ENCODE assay signal across 8 cellular contexts in genomic region chr6:106084973-106085686, GRCh38. TPM values are rescaled to one million over a fixed set of nuclear protein-coding genes. Genes with fewer than 3 reads are reported as not detected.
DNase-seq lines count a peak whose midpoint lies in the region; ATAC-seq and TF ChIP-seq lines count a peak whose summit lies in the region.

No MANE protein-coding gene starts in this region.

- peak overlapping the region; percentile 97 for H3K27ac ChIP-seq in OCI-LY3 (ENCODE audit: low read length)
- no peak overlapping the region for H3K27ac ChIP-seq in trophoblast cell (ENCODE audit: low read depth, low read length)

- peak overlapping the region; percentile 94 for H3K4me3 Mint-ChIP-seq in endothelial cell (ENCODE audit: unreplicated experiment)

- H3K9ac ChIP-seq in OCI-LY3 (ENCODE audit: low read length) (peak overlapping the region; percentile 91), trophoblast cell (ENCODE audit: low read length) (no peak overlapping the region)

- H3K18ac ChIP-seq in trophoblast cell (ENCODE audit: low read length): no peak overlapping the region

- no peak overlapping the region for H2BK12ac ChIP-seq in trophoblast cell (ENCODE audit: low read length)

- H2BK5ac ChIP-seq in trophoblast cell (ENCODE audit: low read depth, low read length, poor library complexity): no peak overlapping the region

- H3K36me3 ChIP-seq in OCI-LY3 (replicated peaks; ENCODE audit: low read depth, low read length) (peaks cover 22% of the 10 kb centered on the region), trophoblast cell (ENCODE audit: control insufficient read depth in 1 of 2, insufficient read depth in 2 of 2, low read length in 2 of 2) (no peaks in the 10 kb centered on the region)

- H4K8ac ChIP-seq in trophoblast cell (ENCODE audit: low read depth, low read length): no peak overlapping the region

- H3K27me3 ChIP-seq in OCI-LY3 (ENCODE audit: low read depth, low read length): no peaks in the 10 kb centered on the region
- H3K27me3 ChIP-seq in trophoblast cell (ENCODE audit: insufficient read depth, low read length): no peaks in the 10 kb centered on the region

- H3K4me1 ChIP-seq in OCI-LY3 (ENCODE audit: low read length) (peaks cover 45% of the 10 kb centered on the region), trophoblast cell (ENCODE audit: control insufficient read depth in 1 of 2, insufficient read depth in 2 of 2, low read length in 2 of 2) (peaks cover 4 to 10% of the 10 kb centered on the region in 2 experiments)

- in situ Hi-C loops in G401 (cut with HindIII; ENCODE audit: low sequenced_read_pairs): no loop called here

- no peaks in the 10 kb centered on the region for H4K20me1 ChIP-seq in OCI-LY3 (ENCODE audit: insufficient read depth, low read length)

- H4K91ac ChIP-seq in trophoblast cell (ENCODE audit: low read depth, low read length): no peak overlapping the region

- WGBS in trophoblast cell (ENCODE audit: extremely low coverage, insufficient coverage, insufficient read length): no CpG with 5 or more reads among the region's 7 CpGs

- no peak overlapping the region for H2AK5ac ChIP-seq in trophoblast cell (ENCODE audit: low read length)

- H3K27ac Mint-ChIP-seq in endothelial cell (ENCODE audit: unreplicated experiment): peak overlapping the region; percentile 97

- peaks cover 41% of the 10 kb centered on the region for H3K79me2 ChIP-seq in OCI-LY3 (ENCODE audit: low read length)
- H3K79me2 ChIP-seq in trophoblast cell (ENCODE audit: control insufficient read depth, insufficient read depth, low read length, poor library complexity): no peaks in the 10 kb centered on the region

- no peak for TF ChIP-seq CTCF in OCI-LY3 (IDR thresholded peaks at IDR 0.05; ENCODE audit: low read depth, low read length)
- peak; percentile 7 for TF ChIP-seq CTCF in endothelial cell (IDR thresholded peaks at IDR 0.05; ENCODE audit: unreplicated experiment)

- peaks cover 69% of the 10 kb centered on the region for H3K4me1 Mint-ChIP-seq in endothelial cell (ENCODE audit: unreplicated experiment)

- no peak overlapping the region for H2BK120ac ChIP-seq in trophoblast cell (ENCODE audit: insufficient read depth, low read length, poor library complexity)

- no peak overlapping the region for H4K12ac ChIP-seq in trophoblast cell (ENCODE audit: low read depth, low read length)

- H3K4ac ChIP-seq in trophoblast cell (ENCODE audit: low read depth, low read length): no peak overlapping the region

- H2AFZ ChIP-seq in OCI-LY3 (ENCODE audit: low read depth, low read length): no peak overlapping the region; the same call in 1 of the 2 replicates
- H2AFZ ChIP-seq in trophoblast cell (ENCODE audit: insufficient read depth, low read length, poor library complexity): no peak overlapping the region

- no peak overlapping the region for H3K23ac ChIP-seq in trophoblast cell (ENCODE audit: low read length)

- H3K4me3 ChIP-seq in OCI-LY3 (ENCODE audit: low read length) (peak overlapping the region; percentile 90), trophoblast cell (ENCODE audit: low read depth, low read length) (no peak overlapping the region)

- H3K4me2 ChIP-seq in OCI-LY3 (ENCODE audit: low read length): peak overlapping the region; percentile 84
- peak overlapping the region; percentile 68 for H3K4me2 ChIP-seq in trophoblast cell (ENCODE audit: low read length)

- H3K9me3 ChIP-seq in OCI-LY3 (ENCODE audit: insufficient read depth, low read length) (no peaks in the 10 kb centered on the region), trophoblast cell (ENCODE audit: insufficient read depth, low read depth, low read length) (no peaks in the 10 kb centered on the region)

- H3K79me1 ChIP-seq in trophoblast cell (ENCODE audit: low read length): peaks cover 2% of the 10 kb centered on the region

- no peaks in the 10 kb centered on the region for H3K27me3 Mint-ChIP-seq in endothelial cell (ENCODE audit: unreplicated experiment)

- H3K36me3 Mint-ChIP-seq in endothelial cell (ENCODE audit: low read depth, unreplicated experiment): no peaks in the 10 kb centered on the region

- ATAC-seq in HG02981 (IDR thresholded peaks at IDR 0.05; ENCODE audit: unreplicated experiment): no peak

- no peaks in the 10 kb centered on the region for H3K9me3 Mint-ChIP-seq in endothelial cell (ENCODE audit: unreplicated experiment)

- no peak overlapping the region for H3K14ac ChIP-seq in trophoblast cell (ENCODE audit: low read length)

- DNase-seq in G401 (ENCODE audit: low spot score): peak; percentile 54
- DNase-seq in endothelial cell (ENCODE audit: low spot score): peak; percentile 45
- DNase-seq in trophoblast cell: no peak
- DNase-seq in NCI-H524 treated with DMSO at 0.1 percent for 48 hours (lab: John Stamatoyannopoulos, UW): no peak
- DNase-seq in D341Med (ENCODE audit: low spot score): no peak
- no peak for DNase-seq in NAMALWA (ENCODE audit: low spot score)

RNA-seq across cellular contexts. Expression of gene PRDM1, which starts 1.0 kb away (rescaled TPM):
- not detected in 2 replicates for total RNA-seq in G401 (2014; rRNA removed; shearing (Covaris generic))
- 19.6 TPM for total RNA-seq in endothelial cell (ENCODE audit: unreplicated experiment)
- polyA plus RNA-seq in trophoblast cell (2013): 0.94 and 1.1 TPM in 2 replicates

Comparison
In these comparisons a context has a peak if more than half of its experiments do, and no peak if none do; other contexts are left out.
1. DNase-seq: peak in G401 (single experiment) and endothelial cell (single experiment); none in trophoblast cell (0 of 2), NCI-H524 treated with DMSO at 0.1 percent for 48 hours (single experiment), D341Med (single experiment) and NAMALWA (single experiment).
2. RNA of gene PRDM1, which starts 1.0 kb away (total RNA-seq): 19.6 TPM in endothelial cell (single experiment); not detected in G401; every median in the first group is over 10 times any median in the second.